19 cellular contexts compared by ENCODE assay signal in the genomic region with DNA sequence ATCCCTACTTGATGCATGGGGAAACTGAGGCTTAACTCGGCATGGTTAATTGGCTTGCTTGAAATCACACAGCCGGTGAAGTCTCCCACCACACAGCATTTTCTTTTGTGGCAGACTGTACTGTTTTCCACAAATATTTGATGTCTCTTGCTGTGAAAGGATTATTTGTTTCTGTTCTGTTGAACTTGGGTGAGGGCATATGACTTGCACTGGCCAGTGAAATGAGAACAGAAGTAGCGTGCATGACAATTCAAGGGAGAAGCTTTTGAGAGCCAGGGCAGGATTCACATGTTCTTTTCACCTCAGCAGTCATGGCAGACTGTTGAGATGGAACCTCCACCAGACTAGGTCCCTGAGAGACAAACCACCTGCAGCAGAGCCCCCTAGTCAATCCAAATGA. TPM values are rescaled to one million over a fixed set of nuclear protein-coding genes. Genes with fewer than 3 reads are reported as not detected.
A peak's percentile ranks its signal among the peaks of the same experiment; 100 is the strongest.
DNase-seq lines count a peak whose midpoint lies in the region; ATAC-seq, FAIRE-seq and TF ChIP-seq lines count a peak whose summit lies in the region.
"Had no signal": no experiment of that assay in that cellular context is flagged by ENCODE, and none has a peak within 500 bp of the region (broad histone marks: within the 10 kb centered on the region; RNA-seq: fewer than 3 reads in every experiment).

No MANE protein-coding gene starts in this region.

- H3K27me3 Mint-ChIP-seq in Calu3 (ENCODE audit: unreplicated experiment) (no peaks in the 10 kb centered on the region), astrocyte (ENCODE audit: low read depth, unreplicated experiment) (no peaks in the 10 kb centered on the region)
- H3K27me3 Mint-ChIP-seq in activated T-helper 17 cell treated with anti-CD3 and anti-CD28 coated beads, Interleukin-2, amount 50 U/mL, for 72 hours: no peaks in the 10 kb centered on the region

- WGBS in A549 (ENCODE audit: missing lambda C conversion rate): 80% methylated on average over 3 of the region's 3 CpGs
- WGBS in psoas muscle, 3 donors: 81 to 85% (median 84%) methylated on average over 3 of the region's 3 CpGs

- TF ChIP-seq EP300 in A549 (IDR thresholded peaks at IDR 0.05): no peak

- DNase-seq in A549 (ENCODE audit: low read depth in 1 of 2, low spot score in 1 of 2) (no peak), Calu3 (no peak), astrocyte (ENCODE audit: low read depth) (no peak), medulla oblongata (ENCODE audit: extremely low spot score) (peak; percentile 56), psoas muscle (no peak)
- DNase-seq: BE2C; CD4-positive, alpha-beta memory T cell; DMS79; GOT3; NCI-H1092 treated with DMSO at 0.1 percent for 48 hours; NCI-H1694; NCI-H510A treated with DMSO at 0.1 percent for 48 hours; NCI-H82; Right ventricle myocardium superior had no signal

- no peaks in the 10 kb centered on the region for H3K79me2 ChIP-seq in astrocyte (ENCODE audit: insufficient read depth, low read length)

- H3K27me3 ChIP-seq in astrocyte (ENCODE audit: insufficient read depth, low read length): no peaks in the 10 kb centered on the region
- H3K27me3 ChIP-seq in psoas muscle (ENCODE audit: insufficient read depth in 3 of 3, low read length in 2 of 3): no peaks in the 10 kb centered on the region
- H3K27me3 ChIP-seq: BE2C had no signal

- no peak overlapping the region for H3K9ac ChIP-seq in astrocyte (ENCODE audit: low read length)
- H3K9ac ChIP-seq: KMS-11 had no signal

- H3K4me1 ChIP-seq in A549 (peaks cover 24% of the 10 kb centered on the region), astrocyte (ENCODE audit: insufficient read depth, low read length) (peaks cover 12% of the 10 kb centered on the region), psoas muscle (peaks cover 10% of the 10 kb centered on the region)
- H3K4me1 ChIP-seq: BE2C had no signal

- H3K9me3 ChIP-seq in A549 (no peaks in the 10 kb centered on the region), astrocyte (ENCODE audit: insufficient read depth, low read depth, low read length) (no peaks in the 10 kb centered on the region), psoas muscle (no peaks in the 10 kb centered on the region)
- H3K9me3 ChIP-seq: BE2C had no signal

- H3K27ac ChIP-seq in A549 (peak overlapping the region; percentile 79 to 91; a peak in 4 of 6 replicates), astrocyte (ENCODE audit: low read depth, low read length) (no peak overlapping the region), psoas muscle (no peak overlapping the region)
- H3K27ac ChIP-seq: KMS-11 had no signal

- H3K4me1 Mint-ChIP-seq in Calu3 (ENCODE audit: low read depth, unreplicated experiment): peaks cover 12% of the 10 kb centered on the region
- peaks cover 22% of the 10 kb centered on the region for H3K4me1 Mint-ChIP-seq in astrocyte (ENCODE audit: low read depth, unreplicated experiment)
- H3K4me1 Mint-ChIP-seq in activated T-helper 17 cell treated with anti-CD3 and anti-CD28 coated beads, Interleukin-2, amount 50 U/mL, for 72 hours: peaks cover 6% of the 10 kb centered on the region

- no peak for FAIRE-seq in A549 (lab: Jason Lieb, UNC)
- FAIRE-seq in astrocyte (lab: Jason Lieb, UNC): no peak
- FAIRE-seq: D721Med had no signal

- no peak for TF ChIP-seq POLR2A in A549 (IDR thresholded peaks at IDR 0.05; ENCODE audit: low read length)

- H3K4me2 ChIP-seq in A549: no peak overlapping the region
- no peak overlapping the region for H3K4me2 ChIP-seq in astrocyte (ENCODE audit: low read length)
- H3K4me2 ChIP-seq: KMS-11 had no signal

- no peak overlapping the region for H2AFZ ChIP-seq in astrocyte (ENCODE audit: low read depth, low read length)

- H4K20me1 ChIP-seq in astrocyte (ENCODE audit: insufficient read depth, low read length): no peaks in the 10 kb centered on the region

- H3K4me3 Mint-ChIP-seq in Calu3 (ENCODE audit: low read depth, unreplicated experiment): no peak overlapping the region
- H3K4me3 Mint-ChIP-seq in astrocyte (ENCODE audit: unreplicated experiment): no peak overlapping the region
- no peak overlapping the region for H3K4me3 Mint-ChIP-seq in activated T-helper 17 cell treated with anti-CD3 and anti-CD28 coated beads, Interleukin-2, amount 50 U/mL, for 72 hours
- H3K4me3 Mint-ChIP-seq: CD4-positive, alpha-beta memory T cell had no signal

- H3K36me3 Mint-ChIP-seq in Calu3 (ENCODE audit: insufficient read depth, unreplicated experiment) (no peaks in the 10 kb centered on the region), astrocyte (ENCODE audit: low read depth, unreplicated experiment) (no peaks in the 10 kb centered on the region)
- H3K36me3 Mint-ChIP-seq in activated T-helper 17 cell treated with anti-CD3 and anti-CD28 coated beads, Interleukin-2, amount 50 U/mL, for 72 hours (ENCODE audit: low read depth): no peaks in the 10 kb centered on the region
- H3K36me3 Mint-ChIP-seq: CD4-positive, alpha-beta memory T cell had no signal

- CTCF ChIA-PET in A549 (lab: Yijun Ruan, JAX): interaction anchor here (1.4 kb wide), 2 partner anchors 38 to 114 kb away, joined by 4 read pairs; no protein-coding TSS in a partner anchor
- CTCF ChIA-PET in Calu3 (lab: Charles Lee): no interaction called here

- no peak for TF ChIP-seq RAD21 in A549 (conservative IDR thresholded peaks at IDR 0.05 in 1 of 2, IDR thresholded peaks at IDR 0.05 in 1 of 2)

- H3K4me3 ChIP-seq in A549 (no peak overlapping the region), astrocyte (ENCODE audit: insufficient read depth, low read depth, low read length) (no peak overlapping the region), psoas muscle (no peak overlapping the region)

- BruUV-seq in Calu3 (replicated peaks; lab: Mats Ljungman, UMichigan): no TSS peak

- ATAC-seq in A549 (no peak), psoas muscle (no peak), GM18868 (IDR thresholded peaks at IDR 0.05; ENCODE audit: unreplicated experiment) (no peak)
- ATAC-seq in activated T-helper 17 cell treated with anti-CD3 and anti-CD28 coated beads, Interleukin-2, amount 50 U/mL, for 72 hours (replicated peaks): no peak
- ATAC-seq: Panc1 had no signal

- POLR2A ChIA-PET in A549 (lab: Yijun Ruan, JAX): no interaction called here

- intact Hi-C loops in Calu3 (cut with micrococcal nuclease; ENCODE audit: unreplicated experiment) (no loop called here), psoas muscle (cut with DNase I) (no loop called here)

- no peak for TF ChIP-seq CTCF in A549 (IDR thresholded peaks at IDR 0.05)
- TF ChIP-seq CTCF in Calu3 (IDR thresholded peaks at IDR 0.05; ENCODE audit: unreplicated experiment): no peak
- TF ChIP-seq CTCF in astrocyte (IDR thresholded peaks at IDR 0.05; ENCODE audit: insufficient read depth, low read depth, low read length): no peak
- TF ChIP-seq CTCF in psoas muscle (IDR thresholded peaks at IDR 0.05): no peak

- peak overlapping the region; percentile 8 for H3K27ac Mint-ChIP-seq in Calu3 (ENCODE audit: unreplicated experiment)
- H3K27ac Mint-ChIP-seq in astrocyte (ENCODE audit: unreplicated experiment): peak overlapping the region; percentile 4
- H3K27ac Mint-ChIP-seq in activated T-helper 17 cell treated with anti-CD3 and anti-CD28 coated beads, Interleukin-2, amount 50 U/mL, for 72 hours: no peak overlapping the region
- H3K27ac Mint-ChIP-seq: CD4-positive, alpha-beta memory T cell had no signal

- H3K9me3 Mint-ChIP-seq in Calu3 (ENCODE audit: low read depth, unreplicated experiment) (peaks cover 2% of the 10 kb centered on the region), astrocyte (ENCODE audit: unreplicated experiment) (peaks cover 6% of the 10 kb centered on the region)
- H3K9me3 Mint-ChIP-seq in activated T-helper 17 cell treated with anti-CD3 and anti-CD28 coated beads, Interleukin-2, amount 50 U/mL, for 72 hours: no peaks in the 10 kb centered on the region
- H3K9me3 Mint-ChIP-seq: CD4-positive, alpha-beta memory T cell had no signal

- H3K36me3 ChIP-seq in astrocyte (ENCODE audit: insufficient read depth, low read length): no peaks in the 10 kb centered on the region
- no peaks in the 10 kb centered on the region for H3K36me3 ChIP-seq in psoas muscle (ENCODE audit: insufficient read depth in 1 of 2, low read depth in 1 of 2)
- H3K36me3 ChIP-seq: BE2C had no signal

RNA-seq across cellular contexts. Expression of gene AK2, which starts 11.7 kb away (rescaled TPM):
- polyA plus RNA-seq in A549 (2011; rRNA removed): 148 and 164 TPM in 2 replicates
- polyA plus RNA-seq in A549 (2012; cell fraction: cytosol; rRNA removed): 139 and 163 TPM in 2 replicates
- 85.9 and 144 TPM in 2 replicates for polyA plus RNA-seq in A549 (2012; cell fraction: nucleus; rRNA removed)
- polyA plus RNA-seq in A549 (2017; fragmentation: RNase III; extraction: RNeasy Plus Mini Kit Qiagen cat#74134 plus additional on column Dnase treatment): 174 to 179 TPM (median 178 TPM) in 3 replicates
- 62.3 and 65.2 TPM in 2 replicates for polyA minus RNA-seq in A549 (2011; rRNA and poly(A)+ RNA removed)
- 226 and 233 TPM in 2 replicates for total RNA-seq in Calu3 (2022)
- total RNA-seq in astrocyte: 126 and 138 TPM in 2 replicates
- total RNA-seq in activated T-helper 17 cell treated with anti-CD3 and anti-CD28 coated beads, Interleukin-2, amount 50 U/mL, for 72 hours: 100 to 1,000 TPM; 304 to 372 TPM
- total RNA-seq in psoas muscle: 100 to 1,000 TPM; 108 to 206 (median 130) TPM
- polyA plus RNA-seq in psoas muscle: 100 to 1,000 TPM; 152 to 270 (median 169) TPM

RNA-seq across cellular contexts. Expression of gene AZIN2, which starts 32.5 kb away (rescaled TPM):
- polyA plus RNA-seq in A549 (2011; rRNA removed): 1.7 and 1.9 TPM in 2 replicates
- polyA plus RNA-seq in A549 (2012; cell fraction: cytosol; rRNA removed): 1.6 and 2.1 TPM in 2 replicates
- polyA plus RNA-seq in A549 (2012; cell fraction: nucleus; rRNA removed): 2.9 and 3.2 TPM in 2 replicates
- 0.83 to 1.6 TPM (median 1.6 TPM) in 3 replicates for polyA plus RNA-seq in A549 (2017; fragmentation: RNase III; extraction: RNeasy Plus Mini Kit Qiagen cat#74134 plus additional on column Dnase treatment)
- polyA minus RNA-seq in A549 (2011; rRNA and poly(A)+ RNA removed): 2.2 and 4.8 TPM in 2 replicates
- 3.3 and 3.6 TPM in 2 replicates for total RNA-seq in Calu3 (2022)
- 10.1 and 15.6 TPM in 2 replicates for total RNA-seq in astrocyte
- 1 to 10 TPM; 3.4 to 3.7 TPM for total RNA-seq in activated T-helper 17 cell treated with anti-CD3 and anti-CD28 coated beads, Interleukin-2, amount 50 U/mL, for 72 hours
- 1 to 10 TPM in 2 of 4 donors, under 1 TPM in 2; 0.17 to 3.5 (median 1.1) TPM for total RNA-seq in psoas muscle
- polyA plus RNA-seq in psoas muscle: 1 to 10 TPM in 1 of 3 donors, under 1 TPM in 2; 0.25 to 1.7 (median 0.61) TPM

Comparison
In these comparisons a context has a peak if more than half of its experiments do, and no peak if none do; other contexts are left out.
1. H3K27ac ChIP-seq: peak in A549 (2 of 2); none in astrocyte (single experiment) and psoas muscle (single experiment).